In the genomic region with DNA sequence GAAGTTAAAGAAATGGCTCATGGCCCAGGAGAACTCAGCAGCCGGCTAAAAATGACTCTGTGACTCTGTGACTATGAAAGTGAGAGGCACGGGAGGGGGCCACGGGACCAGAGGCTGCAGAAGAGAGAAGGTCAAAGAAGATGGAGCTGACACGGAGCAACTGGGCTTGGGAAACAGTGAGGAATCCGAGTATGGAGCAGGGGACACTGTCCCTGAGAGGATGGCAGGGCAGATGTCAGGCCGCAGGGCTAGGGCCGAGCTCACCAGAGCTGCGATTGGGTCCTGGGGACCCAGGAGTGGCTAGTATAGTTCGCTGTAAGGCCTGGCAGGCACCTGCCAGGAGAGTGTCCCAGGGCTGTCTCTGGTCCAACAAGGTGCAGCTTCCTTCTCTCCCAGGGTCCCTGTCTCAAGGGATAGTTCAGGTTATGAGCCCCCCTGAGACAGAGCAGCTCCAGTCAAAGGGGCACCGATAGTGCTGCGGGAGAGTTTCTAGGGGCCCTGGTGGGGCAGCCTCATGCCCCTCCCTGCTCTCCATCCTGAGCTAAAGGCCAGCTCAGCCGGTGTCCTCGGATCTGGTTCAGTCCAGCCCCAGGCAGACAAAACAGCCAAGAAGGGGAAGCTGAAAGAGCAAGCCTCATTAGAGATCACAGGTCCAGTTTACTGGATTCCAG, we compare ENCODE assay signal across 30 cellular contexts. TPM values are rescaled to one million over a fixed set of nuclear protein-coding genes. Genes with fewer than 3 reads are reported as not detected.
A peak's percentile ranks its signal among the peaks of the same experiment; 100 is the strongest.
DNase-seq lines count a peak whose midpoint lies in the region; ATAC-seq and TF ChIP-seq lines count a peak whose summit lies in the region.
"Had no signal": no experiment of that assay in that cellular context is flagged by ENCODE, and none has a peak within 500 bp of the region (broad histone marks: within the 10 kb centered on the region; RNA-seq: fewer than 3 reads in every experiment).

No MANE protein-coding gene starts in this region.

- WGBS in ectodermal cell, 2 experiments, result 68 to 71% methylated on average over 13 of the region's 13 CpGs

- no peak overlapping the region for H3K4me3 ChIP-seq in BLaER1 treated with 17β-estradiol and CSF1 and Interleukin-3, amounts not matched to agents 10 nM and 100 nM
- H3K4me3 ChIP-seq in H7 (ENCODE audit: insufficient read depth, low read depth, low read length) (no peak overlapping the region), ectodermal cell (ENCODE audit: insufficient read depth, low read depth, low read length) (no peak overlapping the region), left lung (no peak overlapping the region)
- H3K4me3 ChIP-seq: MG63, thyroid gland had no signal

- TF ChIP-seq CTCF in left lung (IDR thresholded peaks at IDR 0.05), result no peak

- no peaks in the 10 kb centered on the region for H3K36me3 ChIP-seq in BLaER1 treated with 17β-estradiol and CSF1 and Interleukin-3, amounts not matched to agents 10 nM and 100 nM
- H3K36me3 ChIP-seq in H7 (replicated peaks; ENCODE audit: control insufficient read depth, insufficient read depth, low read length) (no peaks in the 10 kb centered on the region), ectodermal cell (ENCODE audit: control insufficient read depth, insufficient read depth, low read length) (no peaks in the 10 kb centered on the region), left lung (no peaks in the 10 kb centered on the region)
- H3K36me3 ChIP-seq: MG63, thyroid gland had no signal

- intact Hi-C loops in posterior vena cava (cut with DNase I), result no loop called here
- intact Hi-C loops in activated T-helper 2 cell treated with anti-CD3 and anti-CD28 coated beads, Interferon-gamma antibody, Interleukin-2, Interleukin-4, amounts not matched to agents 10 μg/mL and 5 μg/mL and 100 μg/mL, durations not matched to agents 14 hours and 24 hours and 36 hours (cut with micrococcal nuclease), result no loop called here
- intact Hi-C loops in left lung (cut with DNase I), result no loop called here

- H3K4me1 ChIP-seq in BLaER1 treated with 17β-estradiol and CSF1 and Interleukin-3, amounts not matched to agents 10 nM and 100 nM, result peaks cover 17 to 52% (median 47%) of the 10 kb centered on the region in 10 experiments; a peak in 19 of 20 replicates
- H3K4me1 ChIP-seq in ectodermal cell (ENCODE audit: control insufficient read depth, insufficient read depth, low read length), result peaks cover 7% of the 10 kb centered on the region
- H3K4me1 ChIP-seq in left lung, result no peaks in the 10 kb centered on the region
- H3K4me1 ChIP-seq: parathyroid adenoma, thyroid gland had no signal

- H4K20me1 ChIP-seq in BLaER1 treated with 17β-estradiol and CSF1 and Interleukin-3, amounts not matched to agents 10 nM and 100 nM, result no peaks in the 10 kb centered on the region

- H3K27ac Mint-ChIP-seq in activated T-helper 2 cell treated with anti-CD3 and anti-CD28 coated beads, Interferon-gamma antibody, Interleukin-2, Interleukin-4, amounts not matched to agents 10 μg/mL and 5 μg/mL and 100 μg/mL, durations not matched to agents 14 hours and 24 hours and 36 hours, result no peak overlapping the region
- H3K27ac Mint-ChIP-seq: activated B cell treated with CpG ODN at 0.5 μM for 24 hours; activated CD4-positive, alpha-beta memory T cell treated with anti-CD3 and anti-CD28 coated beads, Interleukin-2, amount 10 ng/mL, durations not matched to agents 7 days and 5 days; activated naive CD8-positive, alpha-beta T cell; activated T-cell treated with anti-CD3 and anti-CD28 coated beads, Interleukin-2, amount 50 U/mL, for 72 hours; CD8-positive, alpha-beta T cell; mesothelial cell of epicardium; natural killer cell; stimulated activated memory B cell treated with anti-CD40 and anti-IgM and Interleukin-4, amounts not matched to agents 10 μg/mL and 1 μg/mL and 100 μg/mL, for 72 hours; T-helper 2 cell treated with Interferon-gamma antibody and Interleukin-4, amounts not matched to agents 5 μg/mL and 100 μg/mL, for 36 hours had no signal

- no peak for ATAC-seq in left lung
- ATAC-seq: activated T-cell treated with anti-CD3 and anti-CD28 coated beads, Interleukin-2, amount 50 U/mL, for 72 hours; CD8-positive, alpha-beta T cell; SK-N-SH treated with all-trans-retinoic acid at 6 μM for 48 hours; stimulated activated memory B cell treated with anti-CD40 and anti-IgM and Interleukin-4, amounts not matched to agents 10 μg/mL and 1 μg/mL and 100 μg/mL, for 72 hours had no signal

- no peaks in the 10 kb centered on the region for H3K36me3 Mint-ChIP-seq in activated T-helper 2 cell treated with anti-CD3 and anti-CD28 coated beads, Interferon-gamma antibody, Interleukin-2, Interleukin-4, amounts not matched to agents 10 μg/mL and 5 μg/mL and 100 μg/mL, durations not matched to agents 14 hours and 24 hours and 36 hours (ENCODE audit: low read depth)
- H3K36me3 Mint-ChIP-seq: activated naive CD8-positive, alpha-beta T cell; brain; CD8-positive, alpha-beta T cell; mesothelial cell of epicardium; natural killer cell; stimulated activated memory B cell treated with anti-CD40 and anti-IgM and Interleukin-4, amounts not matched to agents 10 μg/mL and 1 μg/mL and 100 μg/mL, for 72 hours had no signal

- no peaks in the 10 kb centered on the region for H3K9me3 Mint-ChIP-seq in activated T-helper 2 cell treated with anti-CD3 and anti-CD28 coated beads, Interferon-gamma antibody, Interleukin-2, Interleukin-4, amounts not matched to agents 10 μg/mL and 5 μg/mL and 100 μg/mL, durations not matched to agents 14 hours and 24 hours and 36 hours
- H3K9me3 Mint-ChIP-seq: activated CD4-positive, alpha-beta memory T cell treated with anti-CD3 and anti-CD28 coated beads, Interleukin-2, amount 10 ng/mL, durations not matched to agents 7 days and 5 days; activated T-cell treated with anti-CD3 and anti-CD28 coated beads, Interleukin-2, amount 50 U/mL, for 72 hours; CD8-positive, alpha-beta T cell; natural killer cell; T-helper 2 cell treated with Interferon-gamma antibody and Interleukin-4, amounts not matched to agents 5 μg/mL and 100 μg/mL, for 36 hours had no signal

- H3K9ac ChIP-seq in BLaER1 treated with 17β-estradiol and CSF1 and Interleukin-3, amounts not matched to agents 10 nM and 100 nM, result peak overlapping the region in 7 of 11 experiments; percentile 13 to 63 (median 36); a peak in 10 of 22 replicates
- H3K9ac ChIP-seq: parathyroid adenoma had no signal

- H3K4me3 Mint-ChIP-seq in activated T-helper 2 cell treated with anti-CD3 and anti-CD28 coated beads, Interferon-gamma antibody, Interleukin-2, Interleukin-4, amounts not matched to agents 10 μg/mL and 5 μg/mL and 100 μg/mL, durations not matched to agents 14 hours and 24 hours and 36 hours (ENCODE audit: low read depth), result no peak overlapping the region
- H3K4me3 Mint-ChIP-seq: activated B cell treated with CpG ODN at 0.5 μM for 24 hours; activated CD4-positive, alpha-beta memory T cell treated with anti-CD3 and anti-CD28 coated beads, Interleukin-2, amount 10 ng/mL, durations not matched to agents 7 days and 5 days; activated naive CD8-positive, alpha-beta T cell; activated T-cell treated with anti-CD3 and anti-CD28 coated beads, Interleukin-2, amount 50 U/mL, for 72 hours; brain; CD8-positive, alpha-beta T cell; mesothelial cell of epicardium; natural killer cell; stimulated activated memory B cell treated with anti-CD40 and anti-IgM and Interleukin-4, amounts not matched to agents 10 μg/mL and 1 μg/mL and 100 μg/mL, for 72 hours; T-helper 2 cell treated with Interferon-gamma antibody and Interleukin-4, amounts not matched to agents 5 μg/mL and 100 μg/mL, for 36 hours had no signal

- H3K4me2 ChIP-seq in BLaER1 treated with 17β-estradiol and CSF1 and Interleukin-3, amounts not matched to agents 10 nM and 100 nM, result peak overlapping the region; percentile 31 to 86 (median 70)

- peaks cover 2% of the 10 kb centered on the region for H3K4me1 Mint-ChIP-seq in activated T-helper 2 cell treated with anti-CD3 and anti-CD28 coated beads, Interferon-gamma antibody, Interleukin-2, Interleukin-4, amounts not matched to agents 10 μg/mL and 5 μg/mL and 100 μg/mL, durations not matched to agents 14 hours and 24 hours and 36 hours (ENCODE audit: low read depth)
- H3K4me1 Mint-ChIP-seq: activated B cell treated with CpG ODN at 0.5 μM for 24 hours; mesothelial cell of epicardium; stimulated activated memory B cell treated with anti-CD40 and anti-IgM and Interleukin-4, amounts not matched to agents 10 μg/mL and 1 μg/mL and 100 μg/mL, for 72 hours had no signal

- peak; percentile 31 for DNase-seq in H7
- peak; percentile 61 for DNase-seq in posterior vena cava (ENCODE audit: low spot score)
- DNase-seq in SIG-M5 (lab: John Stamatoyannopoulos, UW), result no peak
- DNase-seq in activated T-helper 2 cell treated with anti-CD3 and anti-CD28 coated beads, Interferon-gamma antibody, Interleukin-2, Interleukin-4, amounts not matched to agents 10 μg/mL and 5 μg/mL and 100 μg/mL, durations not matched to agents 14 hours and 24 hours and 36 hours (ENCODE audit: low spot score), result no peak
- no peak for DNase-seq in SW480 (ENCODE audit: low spot score)
- no peak for DNase-seq in left lung
- DNase-seq: activated B cell treated with CpG ODN at 0.5 μM for 24 hours; activated CD4-positive, alpha-beta memory T cell treated with anti-CD3 and anti-CD28 coated beads, Interleukin-2, amount 10 ng/mL, durations not matched to agents 7 days and 5 days; activated T-cell treated with anti-CD3 and anti-CD28 coated beads, Interleukin-2, amount 50 U/mL, for 72 hours; CD8-positive, alpha-beta T cell; DMS153; GDM1; HCEC 1CT; MG63; natural killer cell; NCI-H1417; NCI-H2081 treated with DMSO at 0.1 percent for 48 hours; NCI-H524 had no signal

- peaks cover 37% of the 10 kb centered on the region for H3K27me3 Mint-ChIP-seq in activated T-helper 2 cell treated with anti-CD3 and anti-CD28 coated beads, Interferon-gamma antibody, Interleukin-2, Interleukin-4, amounts not matched to agents 10 μg/mL and 5 μg/mL and 100 μg/mL, durations not matched to agents 14 hours and 24 hours and 36 hours (ENCODE audit: low read depth)

- no peaks in the 10 kb centered on the region for H3K27me3 ChIP-seq in BLaER1 treated with 17β-estradiol and CSF1 and Interleukin-3, amounts not matched to agents 10 nM and 100 nM
- H3K27me3 ChIP-seq in H7 (ENCODE audit: control insufficient read depth, insufficient read depth, low read length), result no peaks in the 10 kb centered on the region
- H3K27me3 ChIP-seq in ectodermal cell (ENCODE audit: control insufficient read depth, insufficient read depth, low read length, poor library complexity, severe bottlenecking), result no peaks in the 10 kb centered on the region
- peaks cover 0 to 34% of the 10 kb centered on the region in 2 donors for H3K27me3 ChIP-seq in left lung
- H3K27me3 ChIP-seq: thyroid gland had no signal

- peak overlapping the region in 9 of 11 experiments; percentile 6 to 73 (median 66); a peak in 17 of 22 replicates for H3K27ac ChIP-seq in BLaER1 treated with 17β-estradiol and CSF1 and Interleukin-3, amounts not matched to agents 10 nM and 100 nM
- H3K27ac ChIP-seq in ectodermal cell (ENCODE audit: insufficient read depth, low read depth, low read length, poor library complexity, severe bottlenecking), result peak overlapping the region; percentile 17
- H3K27ac ChIP-seq in left lung, result no peak overlapping the region
- H3K27ac ChIP-seq: parathyroid adenoma, thyroid gland had no signal

- H3K9me3 ChIP-seq in BLaER1 treated with 17β-estradiol and CSF1 and Interleukin-3, amounts not matched to agents 10 nM and 100 nM (replicated peaks in 1 of 11), result no peaks in the 10 kb centered on the region; a peak in 1 of 22 replicates
- H3K9me3 ChIP-seq in ectodermal cell (ENCODE audit: control insufficient read depth, low read length), result no peaks in the 10 kb centered on the region
- H3K9me3 ChIP-seq in left lung, result no peaks in the 10 kb centered on the region
- H3K9me3 ChIP-seq: MG63, thyroid gland had no signal

RNA-seq across cellular contexts. Expression of a gene that starts 42.7 kb away (rescaled TPM):
- total RNA-seq in H7 (2014; rRNA removed; shearing (Covaris generic)), result not detected in 2 replicates
- polyA plus RNA-seq in ectodermal cell (2013, experiment 1 of 4), result not detected
- polyA plus RNA-seq in ectodermal cell (2013, experiment 2 of 4), result not detected
- polyA plus RNA-seq in ectodermal cell (2013, experiment 3 of 4), result not detected
- polyA plus RNA-seq in ectodermal cell (2013, experiment 4 of 4), result not detected
- total RNA-seq in posterior vena cava (not detected), left lung (not detected)
- not detected in 2 replicates for total RNA-seq in activated T-helper 2 cell treated with anti-CD3 and anti-CD28 coated beads, Interferon-gamma antibody, Interleukin-2, Interleukin-4, amounts not matched to agents 10 μg/mL and 5 μg/mL and 100 μg/mL, durations not matched to agents 14 hours and 24 hours and 36 hours
- total RNA-seq: activated B cell treated with CpG ODN at 0.5 μM for 24 hours; activated CD4-positive, alpha-beta memory T cell treated with anti-CD3 and anti-CD28 coated beads, Interleukin-2, amount 10 ng/mL, durations not matched to agents 7 days and 5 days; activated T-cell treated with anti-CD3 and anti-CD28 coated beads, Interleukin-2, amount 50 U/mL, for 72 hours; CD8-positive, alpha-beta T cell; fibroblast of lung; mesothelial cell of epicardium; natural killer cell; RPMI7951 had no signal
- polyA plus RNA-seq: fibroblast of lung had no signal

Comparison
In these comparisons a context has a peak if more than half of its experiments do, and no peak if none do; other contexts are left out.
1. H3K27ac ChIP-seq: peak in BLaER1 treated with 17β-estradiol and CSF1 and Interleukin-3, amounts not matched to agents 10 nM and 100 nM (9 of 11) and ectodermal cell (single experiment); none in left lung (0 of 2).
2. DNase-seq: peak in H7 (single experiment) and posterior vena cava (single experiment); none in SIG-M5 (single experiment), activated T-helper 2 cell treated with anti-CD3 and anti-CD28 coated beads, Interferon-gamma antibody, Interleukin-2, Interleukin-4, amounts not matched to agents 10 μg/mL and 5 μg/mL and 100 μg/mL, durations not matched to agents 14 hours and 24 hours and 36 hours (single experiment), SW480 (single experiment) and left lung (0 of 2).